1 cellular context compared by ENCODE assay signal in the genomic region with DNA sequence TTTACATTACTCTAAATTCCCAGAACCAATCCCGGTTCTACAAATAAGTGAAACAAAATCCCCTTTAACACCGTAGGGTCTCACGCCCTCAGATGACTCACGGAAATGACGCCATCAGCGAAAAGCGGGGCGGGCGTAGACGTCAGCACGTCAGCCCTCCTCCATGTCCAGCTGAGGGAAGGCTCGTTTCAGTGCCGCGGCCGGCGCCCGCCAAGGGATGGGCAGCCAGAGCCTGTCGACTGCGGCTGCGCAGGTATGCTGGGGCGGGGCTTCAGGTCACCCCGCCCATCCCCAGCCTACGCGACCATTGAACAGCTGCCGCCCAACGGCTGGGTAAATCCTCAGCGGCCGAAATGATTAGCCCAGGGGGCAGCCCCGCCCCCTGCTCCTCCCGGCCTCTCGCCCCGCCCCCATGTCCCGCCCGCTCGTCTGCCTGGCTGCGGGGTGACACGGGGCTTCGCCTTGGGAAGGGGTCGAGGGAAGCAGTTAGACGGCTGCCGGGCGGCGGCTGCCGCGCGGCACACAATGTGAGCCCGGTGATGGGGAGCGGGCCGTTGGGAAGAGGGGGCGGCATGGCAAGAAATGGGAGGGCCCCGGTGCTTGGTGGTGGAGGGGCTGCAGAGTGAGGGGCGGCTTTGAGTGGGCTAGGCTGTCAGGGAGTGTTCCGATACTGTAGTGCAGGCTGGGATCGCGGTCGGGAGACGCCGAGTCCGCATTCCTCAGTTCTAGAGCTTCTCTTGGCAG.
A peak's percentile ranks its signal among the peaks of the same experiment; 100 is the strongest.
TF ChIP-seq lines count a peak whose summit lies in the region.

A gene (plus strand): TSS at position 420 of the 744 bp plus-strand sequence. CDS start 1,510 bp downstream, outside the sequence.

TF ChIP-seq in HepG2, 621 proteins besides CTCF, POLR2A, EP300 and RAD21 (continued from another document and continues in another):
- TF ChIP-seq, protein P1, sequence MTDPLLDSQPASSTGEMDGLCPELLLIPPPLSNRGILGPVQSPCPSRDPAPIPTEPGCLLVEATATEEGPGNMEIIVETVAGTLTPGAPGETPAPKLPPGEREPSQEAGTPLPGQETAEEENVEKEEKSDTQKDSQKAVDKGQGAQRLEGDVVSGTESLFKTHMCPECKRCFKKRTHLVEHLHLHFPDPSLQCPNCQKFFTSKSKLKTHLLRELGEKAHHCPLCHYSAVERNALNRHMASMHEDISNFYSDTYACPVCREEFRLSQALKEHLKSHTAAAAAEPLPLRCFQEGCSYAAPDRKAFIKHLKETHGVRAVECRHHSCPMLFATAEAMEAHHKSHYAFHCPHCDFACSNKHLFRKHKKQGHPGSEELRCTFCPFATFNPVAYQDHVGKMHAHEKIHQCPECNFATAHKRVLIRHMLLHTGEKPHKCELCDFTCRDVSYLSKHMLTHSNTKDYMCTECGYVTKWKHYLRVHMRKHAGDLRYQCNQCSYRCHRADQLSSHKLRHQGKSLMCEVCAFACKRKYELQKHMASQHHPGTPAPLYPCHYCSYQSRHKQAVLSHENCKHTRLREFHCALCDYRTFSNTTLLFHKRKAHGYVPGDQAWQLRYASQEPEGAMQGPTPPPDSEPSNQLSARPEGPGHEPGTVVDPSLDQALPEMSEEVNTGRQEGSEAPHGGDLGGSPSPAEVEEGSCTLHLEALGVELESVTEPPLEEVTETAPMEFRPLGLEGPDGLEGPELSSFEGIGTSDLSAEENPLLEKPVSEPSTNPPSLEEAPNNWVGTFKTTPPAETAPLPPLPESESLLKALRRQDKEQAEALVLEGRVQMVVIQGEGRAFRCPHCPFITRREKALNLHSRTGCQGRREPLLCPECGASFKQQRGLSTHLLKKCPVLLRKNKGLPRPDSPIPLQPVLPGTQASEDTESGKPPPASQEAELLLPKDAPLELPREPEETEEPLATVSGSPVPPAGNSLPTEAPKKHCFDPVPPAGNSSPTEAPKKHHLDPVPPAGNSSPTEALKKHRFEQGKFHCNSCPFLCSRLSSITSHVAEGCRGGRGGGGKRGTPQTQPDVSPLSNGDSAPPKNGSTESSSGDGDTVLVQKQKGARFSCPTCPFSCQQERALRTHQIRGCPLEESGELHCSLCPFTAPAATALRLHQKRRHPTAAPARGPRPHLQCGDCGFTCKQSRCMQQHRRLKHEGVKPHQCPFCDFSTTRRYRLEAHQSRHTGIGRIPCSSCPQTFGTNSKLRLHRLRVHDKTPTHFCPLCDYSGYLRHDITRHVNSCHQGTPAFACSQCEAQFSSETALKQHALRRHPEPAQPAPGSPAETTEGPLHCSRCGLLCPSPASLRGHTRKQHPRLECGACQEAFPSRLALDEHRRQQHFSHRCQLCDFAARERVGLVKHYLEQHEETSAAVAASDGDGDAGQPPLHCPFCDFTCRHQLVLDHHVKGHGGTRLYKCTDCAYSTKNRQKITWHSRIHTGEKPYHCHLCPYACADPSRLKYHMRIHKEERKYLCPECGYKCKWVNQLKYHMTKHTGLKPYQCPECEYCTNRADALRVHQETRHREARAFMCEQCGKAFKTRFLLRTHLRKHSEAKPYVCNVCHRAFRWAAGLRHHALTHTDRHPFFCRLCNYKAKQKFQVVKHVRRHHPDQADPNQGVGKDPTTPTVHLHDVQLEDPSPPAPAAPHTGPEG (CRISPR knock-in tag; IDR thresholded peaks at IDR 0.05), result peak; percentile 71
- no peak; the same call in 1 of the 2 replicates for TF ChIP-seq SP140L (CRISPR knock-in tag; IDR thresholded peaks at IDR 0.05; ENCODE audit: borderline replicate concordance)
- 0 out of 2 replicates have a peak, but pooled peaks have one; percentile 7 for TF ChIP-seq NR1H2 (CRISPR knock-in tag; IDR thresholded peaks at IDR 0.05; ENCODE audit: borderline replicate concordance, low read depth)
- TF ChIP-seq SRF (IDR thresholded peaks at IDR 0.05; ENCODE audit: low read depth, low read length), result 0 out of 2 replicates have a peak, but pooled peaks have one; percentile 9
- TF ChIP-seq, protein P2, sequence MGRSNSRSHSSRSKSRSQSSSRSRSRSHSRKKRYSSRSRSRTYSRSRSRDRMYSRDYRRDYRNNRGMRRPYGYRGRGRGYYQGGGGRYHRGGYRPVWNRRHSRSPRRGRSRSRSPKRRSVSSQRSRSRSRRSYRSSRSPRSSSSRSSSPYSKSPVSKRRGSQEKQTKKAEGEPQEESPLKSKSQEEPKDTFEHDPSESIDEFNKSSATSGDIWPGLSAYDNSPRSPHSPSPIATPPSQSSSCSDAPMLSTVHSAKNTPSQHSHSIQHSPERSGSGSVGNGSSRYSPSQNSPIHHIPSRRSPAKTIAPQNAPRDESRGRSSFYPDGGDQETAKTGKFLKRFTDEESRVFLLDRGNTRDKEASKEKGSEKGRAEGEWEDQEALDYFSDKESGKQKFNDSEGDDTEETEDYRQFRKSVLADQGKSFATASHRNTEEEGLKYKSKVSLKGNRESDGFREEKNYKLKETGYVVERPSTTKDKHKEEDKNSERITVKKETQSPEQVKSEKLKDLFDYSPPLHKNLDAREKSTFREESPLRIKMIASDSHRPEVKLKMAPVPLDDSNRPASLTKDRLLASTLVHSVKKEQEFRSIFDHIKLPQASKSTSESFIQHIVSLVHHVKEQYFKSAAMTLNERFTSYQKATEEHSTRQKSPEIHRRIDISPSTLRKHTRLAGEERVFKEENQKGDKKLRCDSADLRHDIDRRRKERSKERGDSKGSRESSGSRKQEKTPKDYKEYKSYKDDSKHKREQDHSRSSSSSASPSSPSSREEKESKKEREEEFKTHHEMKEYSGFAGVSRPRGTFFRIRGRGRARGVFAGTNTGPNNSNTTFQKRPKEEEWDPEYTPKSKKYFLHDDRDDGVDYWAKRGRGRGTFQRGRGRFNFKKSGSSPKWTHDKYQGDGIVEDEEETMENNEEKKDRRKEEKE (IDR thresholded peaks at IDR 0.05), result no peak
- TF ChIP-seq ARNT (IDR thresholded peaks at IDR 0.05), result no peak
- TF ChIP-seq, protein P3, sequence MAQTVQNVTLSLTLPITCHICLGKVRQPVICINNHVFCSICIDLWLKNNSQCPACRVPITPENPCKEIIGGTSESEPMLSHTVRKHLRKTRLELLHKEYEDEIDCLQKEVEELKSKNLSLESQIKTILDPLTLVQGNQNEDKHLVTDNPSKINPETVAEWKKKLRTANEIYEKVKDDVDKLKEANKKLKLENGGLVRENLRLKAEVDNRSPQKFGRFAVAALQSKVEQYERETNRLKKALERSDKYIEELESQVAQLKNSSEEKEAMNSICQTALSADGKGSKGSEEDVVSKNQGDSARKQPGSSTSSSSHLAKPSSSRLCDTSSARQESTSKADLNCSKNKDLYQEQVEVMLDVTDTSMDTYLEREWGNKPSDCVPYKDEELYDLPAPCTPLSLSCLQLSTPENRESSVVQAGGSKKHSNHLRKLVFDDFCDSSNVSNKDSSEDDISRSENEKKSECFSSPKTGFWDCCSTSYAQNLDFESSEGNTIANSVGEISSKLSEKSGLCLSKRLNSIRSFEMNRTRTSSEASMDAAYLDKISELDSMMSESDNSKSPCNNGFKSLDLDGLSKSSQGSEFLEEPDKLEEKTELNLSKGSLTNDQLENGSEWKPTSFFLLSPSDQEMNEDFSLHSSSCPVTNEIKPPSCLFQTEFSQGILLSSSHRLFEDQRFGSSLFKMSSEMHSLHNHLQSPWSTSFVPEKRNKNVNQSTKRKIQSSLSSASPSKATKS (CRISPR knock-in tag; IDR thresholded peaks at IDR 0.05), result no peak
- TF ChIP-seq CENPX (CRISPR knock-in tag; IDR thresholded peaks at IDR 0.05), result no peak
- TF ChIP-seq, protein P4, sequence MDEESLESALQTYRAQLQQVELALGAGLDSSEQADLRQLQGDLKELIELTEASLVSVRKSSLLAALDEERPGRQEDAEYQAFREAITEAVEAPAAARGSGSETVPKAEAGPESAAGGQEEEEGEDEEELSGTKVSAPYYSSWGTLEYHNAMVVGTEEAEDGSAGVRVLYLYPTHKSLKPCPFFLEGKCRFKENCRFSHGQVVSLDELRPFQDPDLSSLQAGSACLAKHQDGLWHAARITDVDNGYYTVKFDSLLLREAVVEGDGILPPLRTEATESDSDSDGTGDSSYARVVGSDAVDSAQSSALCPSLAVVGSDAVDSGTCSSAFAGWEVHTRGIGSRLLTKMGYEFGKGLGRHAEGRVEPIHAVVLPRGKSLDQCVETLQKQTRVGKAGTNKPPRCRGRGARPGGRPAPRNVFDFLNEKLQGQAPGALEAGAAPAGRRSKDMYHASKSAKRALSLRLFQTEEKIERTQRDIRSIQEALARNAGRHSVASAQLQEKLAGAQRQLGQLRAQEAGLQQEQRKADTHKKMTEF (CRISPR knock-in tag; IDR thresholded peaks at IDR 0.05), result peak; percentile 90
- TF ChIP-seq KDM5A (IDR thresholded peaks at IDR 0.05; ENCODE audit: borderline replicate concordance, low read length), result peak; percentile 23; the same call in 1 of the 2 replicates
- TF ChIP-seq JUN (CRISPR knock-in tag; IDR thresholded peaks at IDR 0.05), result peak; percentile 67; the same call in 1 of the 2 replicates
- no peak for TF ChIP-seq SMYD3 (CRISPR knock-in tag; IDR thresholded peaks at IDR 0.05)
- no peak for TF ChIP-seq SYNCRIP (IDR thresholded peaks at IDR 0.05; ENCODE audit: insufficient read depth, low read depth, low read length)
- no peak for TF ChIP-seq ZNF780A (CRISPR knock-in tag; IDR thresholded peaks at IDR 0.05)
- TF ChIP-seq, protein P5, sequence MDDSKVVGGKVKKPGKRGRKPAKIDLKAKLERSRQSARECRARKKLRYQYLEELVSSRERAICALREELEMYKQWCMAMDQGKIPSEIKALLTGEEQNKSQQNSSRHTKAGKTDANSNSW (CRISPR knock-in tag; IDR thresholded peaks at IDR 0.05; ENCODE audit: borderline replicate concordance), result no peak
- TF ChIP-seq RXRB (CRISPR knock-in tag; IDR thresholded peaks at IDR 0.05; ENCODE audit: borderline replicate concordance), result peak; percentile 76
- TF ChIP-seq ZBTB7A (CRISPR knock-in tag; IDR thresholded peaks at IDR 0.05), result peak; percentile 64; the same call in 1 of the 2 replicates
- TF ChIP-seq CENPT (CRISPR knock-in tag; IDR thresholded peaks at IDR 0.05; ENCODE audit: low read depth), result no peak
- TF ChIP-seq, protein P6, sequence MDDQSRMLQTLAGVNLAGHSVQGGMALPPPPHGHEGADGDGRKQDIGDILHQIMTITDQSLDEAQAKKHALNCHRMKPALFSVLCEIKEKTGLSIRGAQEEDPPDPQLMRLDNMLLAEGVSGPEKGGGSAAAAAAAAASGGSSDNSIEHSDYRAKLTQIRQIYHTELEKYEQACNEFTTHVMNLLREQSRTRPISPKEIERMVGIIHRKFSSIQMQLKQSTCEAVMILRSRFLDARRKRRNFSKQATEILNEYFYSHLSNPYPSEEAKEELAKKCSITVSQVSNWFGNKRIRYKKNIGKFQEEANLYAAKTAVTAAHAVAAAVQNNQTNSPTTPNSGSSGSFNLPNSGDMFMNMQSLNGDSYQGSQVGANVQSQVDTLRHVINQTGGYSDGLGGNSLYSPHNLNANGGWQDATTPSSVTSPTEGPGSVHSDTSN (CRISPR knock-in tag; IDR thresholded peaks at IDR 0.05; ENCODE audit: borderline replicate concordance), result no peak
- peak; percentile 24; the same call in 1 of the 2 replicates for TF ChIP-seq ZNF816 (CRISPR knock-in tag; IDR thresholded peaks at IDR 0.05; ENCODE audit: borderline replicate concordance)
- TF ChIP-seq, protein P7, sequence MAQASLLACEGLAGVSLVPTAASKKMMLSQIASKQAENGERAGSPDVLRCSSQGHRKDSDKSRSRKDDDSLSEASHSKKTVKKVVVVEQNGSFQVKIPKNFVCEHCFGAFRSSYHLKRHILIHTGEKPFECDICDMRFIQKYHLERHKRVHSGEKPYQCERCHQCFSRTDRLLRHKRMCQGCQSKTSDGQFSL (CRISPR knock-in tag; IDR thresholded peaks at IDR 0.05), result no peak
- TF ChIP-seq SRSF1 (optimal IDR thresholded peaks at IDR 0.05; ENCODE audit: low read depth, low read length), result no peak
- TF ChIP-seq ZNF839 (CRISPR knock-in tag; IDR thresholded peaks at IDR 0.05; ENCODE audit: borderline replicate concordance), result no peak
- TF ChIP-seq, protein P8, sequence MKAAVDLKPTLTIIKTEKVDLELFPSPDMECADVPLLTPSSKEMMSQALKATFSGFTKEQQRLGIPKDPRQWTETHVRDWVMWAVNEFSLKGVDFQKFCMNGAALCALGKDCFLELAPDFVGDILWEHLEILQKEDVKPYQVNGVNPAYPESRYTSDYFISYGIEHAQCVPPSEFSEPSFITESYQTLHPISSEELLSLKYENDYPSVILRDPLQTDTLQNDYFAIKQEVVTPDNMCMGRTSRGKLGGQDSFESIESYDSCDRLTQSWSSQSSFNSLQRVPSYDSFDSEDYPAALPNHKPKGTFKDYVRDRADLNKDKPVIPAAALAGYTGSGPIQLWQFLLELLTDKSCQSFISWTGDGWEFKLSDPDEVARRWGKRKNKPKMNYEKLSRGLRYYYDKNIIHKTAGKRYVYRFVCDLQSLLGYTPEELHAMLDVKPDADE (CRISPR knock-in tag; IDR thresholded peaks at IDR 0.05), result no peak
- TF ChIP-seq, protein P9, sequence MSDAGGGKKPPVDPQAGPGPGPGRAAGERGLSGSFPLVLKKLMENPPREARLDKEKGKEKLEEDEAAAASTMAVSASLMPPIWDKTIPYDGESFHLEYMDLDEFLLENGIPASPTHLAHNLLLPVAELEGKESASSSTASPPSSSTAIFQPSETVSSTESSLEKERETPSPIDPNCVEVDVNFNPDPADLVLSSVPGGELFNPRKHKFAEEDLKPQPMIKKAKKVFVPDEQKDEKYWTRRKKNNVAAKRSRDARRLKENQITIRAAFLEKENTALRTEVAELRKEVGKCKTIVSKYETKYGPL (CRISPR knock-in tag; IDR thresholded peaks at IDR 0.05), result no peak
- TF ChIP-seq SP4 (CRISPR knock-in tag; IDR thresholded peaks at IDR 0.05), result peak; percentile 97
- peak; percentile 76 for TF ChIP-seq ELF1 (CRISPR knock-in tag; IDR thresholded peaks at IDR 0.05)
- TF ChIP-seq, protein P10, sequence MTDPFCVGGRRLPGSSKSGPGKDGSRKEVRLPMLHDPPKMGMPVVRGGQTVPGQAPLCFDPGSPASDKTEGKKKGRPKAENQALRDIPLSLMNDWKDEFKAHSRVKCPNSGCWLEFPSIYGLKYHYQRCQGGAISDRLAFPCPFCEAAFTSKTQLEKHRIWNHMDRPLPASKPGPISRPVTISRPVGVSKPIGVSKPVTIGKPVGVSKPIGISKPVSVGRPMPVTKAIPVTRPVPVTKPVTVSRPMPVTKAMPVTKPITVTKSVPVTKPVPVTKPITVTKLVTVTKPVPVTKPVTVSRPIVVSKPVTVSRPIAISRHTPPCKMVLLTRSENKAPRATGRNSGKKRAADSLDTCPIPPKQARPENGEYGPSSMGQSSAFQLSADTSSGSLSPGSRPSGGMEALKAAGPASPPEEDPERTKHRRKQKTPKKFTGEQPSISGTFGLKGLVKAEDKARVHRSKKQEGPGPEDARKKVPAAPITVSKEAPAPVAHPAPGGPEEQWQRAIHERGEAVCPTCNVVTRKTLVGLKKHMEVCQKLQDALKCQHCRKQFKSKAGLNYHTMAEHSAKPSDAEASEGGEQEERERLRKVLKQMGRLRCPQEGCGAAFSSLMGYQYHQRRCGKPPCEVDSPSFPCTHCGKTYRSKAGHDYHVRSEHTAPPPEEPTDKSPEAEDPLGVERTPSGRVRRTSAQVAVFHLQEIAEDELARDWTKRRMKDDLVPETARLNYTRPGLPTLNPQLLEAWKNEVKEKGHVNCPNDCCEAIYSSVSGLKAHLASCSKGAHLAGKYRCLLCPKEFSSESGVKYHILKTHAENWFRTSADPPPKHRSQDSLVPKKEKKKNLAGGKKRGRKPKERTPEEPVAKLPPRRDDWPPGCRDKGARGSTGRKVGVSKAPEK (CRISPR knock-in tag; IDR thresholded peaks at IDR 0.05; ENCODE audit: borderline replicate concordance), result peak; percentile 82; the same call in 1 of the 2 replicates
